32 cellular contexts compared by ENCODE assay signal in the genomic region with DNA sequence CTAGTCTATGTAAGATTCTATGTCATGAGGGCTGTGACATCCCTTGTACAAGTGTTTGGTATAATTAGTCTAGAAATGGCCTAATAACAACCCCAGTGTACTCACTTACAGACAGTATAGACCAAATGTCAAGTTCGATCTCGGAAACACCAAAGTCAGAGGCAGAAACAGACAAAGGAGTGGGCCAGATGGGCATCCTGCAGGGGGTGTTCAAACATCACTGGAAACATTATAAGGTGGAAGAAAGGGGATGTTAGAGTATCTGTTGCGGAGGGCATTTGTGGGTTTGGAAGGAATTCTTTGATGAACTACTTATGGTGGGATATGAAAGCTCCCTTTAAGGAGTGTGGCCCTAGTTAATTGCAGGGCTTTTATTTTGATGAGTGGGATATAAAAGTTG.
DNase-seq lines count a peak whose midpoint lies in the region; ATAC-seq and TF ChIP-seq lines count a peak whose summit lies in the region.
"Had no signal": no experiment of that assay in that cellular context is flagged by ENCODE, and none has a peak within 500 bp of the region (broad histone marks: within the 10 kb centered on the region; RNA-seq: fewer than 3 reads in every experiment).

No MANE protein-coding gene starts in this region.

- H3K9ac ChIP-seq in mesendoderm (ENCODE audit: low read length), result no peak overlapping the region

- no peak overlapping the region for H2BK5ac ChIP-seq in mesendoderm (ENCODE audit: low read length)

- no peak overlapping the region for H3K4me3 Mint-ChIP-seq in activated B cell treated with CpG ODN at 0.5 μM for 24 hours
- H3K4me3 Mint-ChIP-seq: activated CD8-positive, alpha-beta T cell treated with anti-CD3 and anti-CD28 coated beads, Interleukin-2, amount 10 ng/mL, durations not matched to agents 7 days and 5 days; activated naive CD4-positive, alpha-beta T cell treated with anti-CD3 and anti-CD28 coated beads, Interleukin-2, amount 10 ng/mL, durations not matched to agents 7 days and 5 days; IgD-negative memory B cell; mesothelial cell of epicardium; neural crest cell had no signal

- no peaks in the 10 kb centered on the region for H3K36me3 ChIP-seq in mesendoderm (ENCODE audit: control insufficient read depth, insufficient read depth, low read length)
- H3K36me3 ChIP-seq: prostate gland had no signal

- peaks cover 20% of the 10 kb centered on the region for H3K36me3 Mint-ChIP-seq in activated B cell treated with CpG ODN at 0.5 μM for 24 hours (ENCODE audit: low read depth)

- H3K27ac ChIP-seq in mesendoderm (ENCODE audit: low read depth, low read length), result no peak overlapping the region
- H3K27ac ChIP-seq: 22Rv1, esophagus muscularis mucosa, gastrocnemius medialis, prostate gland, skin epidermis, stomach, upper lobe of right lung had no signal

- WGBS in mesendoderm (ENCODE audit: extremely low coverage, insufficient coverage, low lambda C conversion rate), result no CpG with 5 or more reads among the region's 3 CpGs

- H3K27me3 ChIP-seq in mesendoderm (ENCODE audit: insufficient read depth, low read length, poor library complexity), result no peaks in the 10 kb centered on the region
- H3K27me3 ChIP-seq: esophagus muscularis mucosa, gastrocnemius medialis, stomach, upper lobe of right lung had no signal

- no peak overlapping the region for H2AK5ac ChIP-seq in mesendoderm (ENCODE audit: low read length)

- no peak overlapping the region for H3K4ac ChIP-seq in mesendoderm (ENCODE audit: low read depth, low read length)

- DNase-seq in NCI-H2227 (lab: John Stamatoyannopoulos, UW; ENCODE audit: unreplicated experiment), result peak; percentile 3
- DNase-seq in NCI-H2227 treated with DMSO at 0.1 percent for 48 hours (lab: John Stamatoyannopoulos, UW), result no peak
- DNase-seq in GM13977 (ENCODE audit: low spot score), result no peak
- no peak for DNase-seq in activated B cell treated with CpG ODN at 0.5 μM for 24 hours
- DNase-seq in mesendoderm, result peak; percentile 16
- DNase-seq in NCI-H345 treated with DMSO at 0.1 percent for 48 hours (lab: John Stamatoyannopoulos, UW; ENCODE audit: unreplicated experiment), result no peak
- DNase-seq: activated CD4-positive, CD25-positive, alpha-beta regulatory T cell treated with anti-CD3 and anti-CD28 coated beads, Interleukin-2, amount 50 U/mL, for 72 hours; activated CD8-positive, alpha-beta T cell treated with anti-CD3 and anti-CD28 coated beads, Interleukin-2, amount 10 ng/mL, durations not matched to agents 7 days and 5 days; activated naive CD4-positive, alpha-beta T cell treated with anti-CD3 and anti-CD28 coated beads, Interleukin-2, amount 10 ng/mL, durations not matched to agents 7 days and 5 days; activated T-cell treated with anti-CD3 and anti-CD28 coated beads, Interleukin-2, amount 50 U/mL, for 1 hour; AML-193; aorta; COR-L47; effector CD8-positive, alpha-beta T cell; gastrocnemius medialis; MM.1S; NCI-H146; NCI-H2171 treated with DMSO at 0.1 percent for 48 hours; NCI-H774; stimulated activated CD4-positive, alpha-beta T cell treated with anti-CD3 and anti-CD28 coated beads, Interleukin-2, amount 100 ng/mL, for 48 hours; stomach; T1000; upper lobe of right lung had no signal

- no peaks in the 10 kb centered on the region for H3K4me1 ChIP-seq in mesendoderm (ENCODE audit: control insufficient read depth, low read depth, low read length)
- H3K4me1 ChIP-seq: esophagus muscularis mucosa, gastrocnemius medialis, prostate gland, stomach, upper lobe of right lung had no signal

- no peak overlapping the region for H3K27ac Mint-ChIP-seq in activated B cell treated with CpG ODN at 0.5 μM for 24 hours
- H3K27ac Mint-ChIP-seq: activated CD8-positive, alpha-beta T cell treated with anti-CD3 and anti-CD28 coated beads, Interleukin-2, amount 10 ng/mL, durations not matched to agents 7 days and 5 days; activated naive CD4-positive, alpha-beta T cell treated with anti-CD3 and anti-CD28 coated beads, Interleukin-2, amount 10 ng/mL, durations not matched to agents 7 days and 5 days; IgD-negative memory B cell; mesothelial cell of epicardium had no signal

- no peak overlapping the region for H2BK15ac ChIP-seq in mesendoderm (replicated peaks; ENCODE audit: low read depth)

- H2BK120ac ChIP-seq in mesendoderm (ENCODE audit: low read depth, low read length), result no peak overlapping the region

- POLR2A ChIA-PET in activated B cell treated with CpG ODN at 0.5 μM for 24 hours (lab: Charles Lee), result no interaction called here

- H4K8ac ChIP-seq in mesendoderm (ENCODE audit: low read depth, low read length), result no peak overlapping the region

- no peaks in the 10 kb centered on the region for H3K27me3 Mint-ChIP-seq in activated B cell treated with CpG ODN at 0.5 μM for 24 hours
- H3K27me3 Mint-ChIP-seq: activated naive CD4-positive, alpha-beta T cell treated with anti-CD3 and anti-CD28 coated beads, Interleukin-2, amount 10 ng/mL, durations not matched to agents 7 days and 5 days; IgD-negative memory B cell had no signal

- no peak overlapping the region for H3K4me3 ChIP-seq in mesendoderm (ENCODE audit: low read length)
- H3K4me3 ChIP-seq: esophagus muscularis mucosa, gastrocnemius medialis, prostate gland, skin epidermis, stomach, upper lobe of right lung had no signal

- peaks cover 6% of the 10 kb centered on the region for H3K4me1 Mint-ChIP-seq in activated B cell treated with CpG ODN at 0.5 μM for 24 hours
- H3K4me1 Mint-ChIP-seq: activated naive CD4-positive, alpha-beta T cell treated with anti-CD3 and anti-CD28 coated beads, Interleukin-2, amount 10 ng/mL, durations not matched to agents 7 days and 5 days; neural crest cell had no signal

- CTCF ChIA-PET in activated B cell treated with CpG ODN at 0.5 μM for 24 hours (lab: Charles Lee), result interaction anchor here (0.7 to 2.8 kb wide), 8 partner anchors 21 to 359 kb away, joined by 3 to 51 read pairs (median 4); partner anchors contain the start of gene ESR2

- no peak overlapping the region for H4K5ac ChIP-seq in mesendoderm (ENCODE audit: low read length)

- H3K79me1 ChIP-seq in mesendoderm (ENCODE audit: low read length), result no peaks in the 10 kb centered on the region

- no peaks in the 10 kb centered on the region for H3K79me2 ChIP-seq in mesendoderm (ENCODE audit: control insufficient read depth, insufficient read depth, low read length)

- ATAC-seq in activated B cell treated with CpG ODN at 0.5 μM for 24 hours (ENCODE audit: low read depth), result peak; percentile 47
- no peak for ATAC-seq in HG02885 (IDR thresholded peaks at IDR 0.05; ENCODE audit: poor library complexity, unreplicated experiment)
- ATAC-seq in HG02759 (IDR thresholded peaks at IDR 0.05; ENCODE audit: unreplicated experiment), result no peak
- ATAC-seq: activated CD8-positive, alpha-beta T cell treated with anti-CD3 and anti-CD28 coated beads, Interleukin-2, amount 10 ng/mL, durations not matched to agents 7 days and 5 days; upper lobe of right lung had no signal

- H3K23ac ChIP-seq in mesendoderm (ENCODE audit: low read length), result no peak overlapping the region

- TF ChIP-seq CTCF in GM13977 (IDR thresholded peaks at IDR 0.05; ENCODE audit: extremely low read depth, insufficient read depth, missing control alignments) (peak; percentile 1), activated B cell treated with CpG ODN at 0.5 μM for 24 hours (IDR thresholded peaks at IDR 0.05) (no peak)

- H3K9me3 Mint-ChIP-seq in activated B cell treated with CpG ODN at 0.5 μM for 24 hours, result no peaks in the 10 kb centered on the region
- H3K9me3 Mint-ChIP-seq: activated naive CD4-positive, alpha-beta T cell treated with anti-CD3 and anti-CD28 coated beads, Interleukin-2, amount 10 ng/mL, durations not matched to agents 7 days and 5 days; IgD-negative memory B cell; neural crest cell had no signal

- H3K56ac ChIP-seq in mesendoderm (ENCODE audit: low read length), result no peak overlapping the region

- H3K4me2 ChIP-seq in mesendoderm (ENCODE audit: low read length), result no peak overlapping the region

- in situ Hi-C loops in GM13977 (cut with MboI; ENCODE audit: low pct_unique_long_range_greater_than_20kb, low sequenced_read_pairs, unreplicated experiment), result no loop called here

- H3K18ac ChIP-seq in mesendoderm (ENCODE audit: low read length), result no peak overlapping the region

- intact Hi-C loops in activated B cell treated with CpG ODN at 0.5 μM for 24 hours (cut with micrococcal nuclease), result loop anchor here (1.0 to 2.0 kb wide), 3 partner anchors 135 to 360 kb away; partner anchors contain the start of gene ESR2

Comparison
In these comparisons a context has a peak if more than half of its experiments do, and no peak if none do; other contexts are left out.
1. DNase-seq: peak in NCI-H2227 (single experiment) and mesendoderm (single experiment); none in NCI-H2227 treated with DMSO at 0.1 percent for 48 hours (single experiment), GM13977 (single experiment), activated B cell treated with CpG ODN at 0.5 μM for 24 hours (single experiment) and NCI-H345 treated with DMSO at 0.1 percent for 48 hours (single experiment).